In genomic region chr19:38210458-38210987, GRCh38 we compare ENCODE assay signal across 9 cellular contexts. TPM values are rescaled to one million over a fixed set of nuclear protein-coding genes. Genes with fewer than 3 reads are reported as not detected.
DNase-seq lines count a peak whose midpoint lies in the region; ATAC-seq and TF ChIP-seq lines count a peak whose summit lies in the region.
"Had no signal": no experiment of that assay in that cellular context is flagged by ENCODE, and none has a peak within 500 bp of the region (broad histone marks: within the 10 kb centered on the region; RNA-seq: fewer than 3 reads in every experiment).

No MANE protein-coding gene starts in this region.

- no peak for TF ChIP-seq CTCF in BE2C (IDR thresholded peaks at IDR 0.05; ENCODE audit: low read depth, low read length)
- no peak for TF ChIP-seq CTCF in foreskin fibroblast (IDR thresholded peaks at IDR 0.05; ENCODE audit: low read depth, low read length)
- TF ChIP-seq CTCF in neural progenitor cell (IDR thresholded peaks at IDR 0.05): no peak

- ATAC-seq in HG03135 (IDR thresholded peaks at IDR 0.05; ENCODE audit: unreplicated experiment) (no peak), HG02840 (IDR thresholded peaks at IDR 0.05; ENCODE audit: low FRiP score, unreplicated experiment) (no peak)

- H3K9ac ChIP-seq in neural progenitor cell: no peak overlapping the region

- H3K4me3 ChIP-seq in BE2C (ENCODE audit: low read depth, low read length) (peak overlapping the region; percentile 46), foreskin fibroblast (ENCODE audit: low read depth in 1 of 2, low read length in 2 of 2) (peak overlapping the region; percentile 25 to 45), neural progenitor cell (peak overlapping the region; percentile 46)
- H3K4me3 ChIP-seq in CD8-positive, alpha-beta memory T cell (ENCODE audit: low read length): no peak overlapping the region

- H3K36me3 Mint-ChIP-seq in neural progenitor cell: peaks cover 4% of the 10 kb centered on the region
- H3K36me3 Mint-ChIP-seq in CD8-positive, alpha-beta memory T cell: peaks cover 1 to 9% (median 5%) of the 10 kb centered on the region in 3 donors

- H3K27me3 ChIP-seq in BE2C (no peaks in the 10 kb centered on the region), neural progenitor cell (no peaks in the 10 kb centered on the region)
- H3K27me3 ChIP-seq in CD8-positive, alpha-beta memory T cell (ENCODE audit: insufficient read depth, low read length, poor library complexity, severe bottlenecking): peaks cover 23% of the 10 kb centered on the region

- H3K4me1 Mint-ChIP-seq in neural progenitor cell: peaks cover 55% of the 10 kb centered on the region
- peaks cover 21 to 30% (median 24%) of the 10 kb centered on the region in 3 donors for H3K4me1 Mint-ChIP-seq in CD8-positive, alpha-beta memory T cell

- H3K4me2 ChIP-seq in neural progenitor cell: peak overlapping the region; percentile 86

- H3K36me3 ChIP-seq in BE2C (peaks cover 11% of the 10 kb centered on the region), neural progenitor cell (no peaks in the 10 kb centered on the region)
- no peaks in the 10 kb centered on the region for H3K36me3 ChIP-seq in CD8-positive, alpha-beta memory T cell (ENCODE audit: insufficient read depth, low read length)

- DNase-seq in BE2C (peak; percentile 90), NCI-H345 treated with DMSO at 0.1 percent for 48 hours (lab: John Stamatoyannopoulos, UW; ENCODE audit: unreplicated experiment) (peak; percentile 51), foreskin fibroblast (peak in 1 of 2 donors; percentile 69), neural progenitor cell (ENCODE audit: low spot score) (peak; percentile 97), NCI-H446 treated with DMSO at 0.1 percent for 48 hours (lab: John Stamatoyannopoulos, UW) (no peak)
- no peak for DNase-seq in CD8-positive, alpha-beta memory T cell
- DNase-seq: activated CD4-positive, alpha-beta memory T cell treated with anti-CD3 and anti-CD28 coated beads for 36 hours had no signal

- POLR2A ChIA-PET in CD8-positive, alpha-beta memory T cell (lab: Charles Lee): no interaction called here

- H3K9me3 ChIP-seq in BE2C (no peaks in the 10 kb centered on the region), neural progenitor cell (ENCODE audit: low read depth) (no peaks in the 10 kb centered on the region)
- H3K9me3 ChIP-seq in CD8-positive, alpha-beta memory T cell (ENCODE audit: low read length): no peaks in the 10 kb centered on the region

- no peaks in the 10 kb centered on the region for H3K79me2 ChIP-seq in neural progenitor cell (ENCODE audit: low read depth)

- no peaks in the 10 kb centered on the region for H3K9me3 Mint-ChIP-seq in neural progenitor cell
- H3K9me3 Mint-ChIP-seq in CD8-positive, alpha-beta memory T cell: peaks cover 0 to 9% (median 4%) of the 10 kb centered on the region in 5 donors
- H3K9me3 Mint-ChIP-seq: activated CD4-positive, alpha-beta memory T cell treated with anti-CD3 and anti-CD28 coated beads for 36 hours had no signal

- H4K20me1 ChIP-seq in neural progenitor cell (ENCODE audit: low read depth): no peaks in the 10 kb centered on the region

- H3K4me3 Mint-ChIP-seq in neural progenitor cell: peak overlapping the region; percentile 81
- H3K4me3 Mint-ChIP-seq in CD8-positive, alpha-beta memory T cell: peak overlapping the region in 1 of 7 donors; percentile 6
- H3K4me3 Mint-ChIP-seq: activated CD4-positive, alpha-beta memory T cell treated with anti-CD3 and anti-CD28 coated beads for 36 hours had no signal

- CTCF ChIA-PET in CD8-positive, alpha-beta memory T cell (lab: Charles Lee): no interaction called here

- H3K27ac ChIP-seq in neural progenitor cell: peak overlapping the region; percentile 74
- no peak overlapping the region for H3K27ac ChIP-seq in CD8-positive, alpha-beta memory T cell (ENCODE audit: low read depth, low read length)

- H2AFZ ChIP-seq in neural progenitor cell (replicated peaks): no peak overlapping the region

- peaks cover 34% of the 10 kb centered on the region for H3F3A ChIP-seq in neural progenitor cell (ENCODE audit: low read depth)

- H3K27me3 Mint-ChIP-seq in neural progenitor cell (ENCODE audit: insufficient read depth, low read depth): peaks cover 10% of the 10 kb centered on the region
- H3K27me3 Mint-ChIP-seq in CD8-positive, alpha-beta memory T cell: peaks cover 32 to 40% of the 10 kb centered on the region in 2 donors

- H3K4me1 ChIP-seq in BE2C (peaks cover 12% of the 10 kb centered on the region), neural progenitor cell (peaks cover 42% of the 10 kb centered on the region)
- H3K4me1 ChIP-seq in CD8-positive, alpha-beta memory T cell (ENCODE audit: insufficient read depth, low read length): peaks cover 13% of the 10 kb centered on the region

- peak overlapping the region; percentile 95 for H3K27ac Mint-ChIP-seq in neural progenitor cell
- H3K27ac Mint-ChIP-seq in CD8-positive, alpha-beta memory T cell: peak overlapping the region in 2 of 8 donors; percentile 49 to 96
- H3K27ac Mint-ChIP-seq: activated CD4-positive, alpha-beta memory T cell treated with anti-CD3 and anti-CD28 coated beads for 36 hours had no signal

RNA-seq across cellular contexts. Expression of gene DPF1, which starts 13.5 kb away (rescaled TPM):
- polyA plus RNA-seq in BE2C (2012; ENCODE audit: insufficient read depth, insufficient read length, low read depth): 21.2 TPM
- 3.4 and 6.5 TPM in 2 replicates for total RNA-seq in neural progenitor cell (ENCODE audit: low replicate concordance)
- 1 to 10 TPM in 1 of 2 experiments, under 1 TPM in 1; 0.78 to 1.1 TPM for total RNA-seq in CD8-positive, alpha-beta memory T cell
- polyA plus RNA-seq in CD8-positive, alpha-beta memory T cell: not detected

RNA-seq across cellular contexts. Expression of gene PPP1R14A, which starts 45.7 kb away (rescaled TPM):
- polyA plus RNA-seq in BE2C (2012; ENCODE audit: insufficient read depth, insufficient read length, low read depth): 11.5 TPM
- total RNA-seq in neural progenitor cell (ENCODE audit: low replicate concordance): 2.0 and 4.2 TPM in 2 replicates
- 1 to 10 TPM in 1 of 2 experiments, under 1 TPM in 1; 0.47 to 1.0 TPM for total RNA-seq in CD8-positive, alpha-beta memory T cell
- not detected for polyA plus RNA-seq in CD8-positive, alpha-beta memory T cell

RNA-seq across cellular contexts. Expression of gene SPINT2, which starts 53.9 kb away (rescaled TPM):
- 0.76 TPM for polyA plus RNA-seq in BE2C (2012; ENCODE audit: insufficient read depth, insufficient read length, low read depth)
- 71.0 and 177 TPM in 2 replicates for total RNA-seq in neural progenitor cell (ENCODE audit: low replicate concordance)
- total RNA-seq in CD8-positive, alpha-beta memory T cell: 10 to 100 TPM; 27.9 to 29.4 TPM
- polyA plus RNA-seq in CD8-positive, alpha-beta memory T cell: 49.5 TPM

Comparison
In these comparisons a context has a peak if more than half of its experiments do, and no peak if none do; other contexts are left out.
1. DNase-seq: peak in BE2C (single experiment), NCI-H345 treated with DMSO at 0.1 percent for 48 hours (single experiment) and neural progenitor cell (single experiment); none in CD8-positive, alpha-beta memory T cell (0 of 5) and NCI-H446 treated with DMSO at 0.1 percent for 48 hours (single experiment).